1 cellular context compared by ENCODE assay signal in genomic region chr11:65213322-65214211, GRCh38.
TF ChIP-seq lines count a peak whose summit lies in the region.

No MANE protein-coding gene starts in this region.

TF ChIP-seq in WTC11, 78 proteins besides CTCF, POLR2A, EP300 and RAD21 (continued from another document):
- TF ChIP-seq ZNF281 (CRISPR knock-in tag; IDR thresholded peaks at IDR 0.05): peak; percentile 89; the same call in 1 of the 2 replicates
- peak; percentile 77 for TF ChIP-seq TEAD1 (CRISPR knock-in tag; IDR thresholded peaks at IDR 0.05)
- TF ChIP-seq, protein P1, sequence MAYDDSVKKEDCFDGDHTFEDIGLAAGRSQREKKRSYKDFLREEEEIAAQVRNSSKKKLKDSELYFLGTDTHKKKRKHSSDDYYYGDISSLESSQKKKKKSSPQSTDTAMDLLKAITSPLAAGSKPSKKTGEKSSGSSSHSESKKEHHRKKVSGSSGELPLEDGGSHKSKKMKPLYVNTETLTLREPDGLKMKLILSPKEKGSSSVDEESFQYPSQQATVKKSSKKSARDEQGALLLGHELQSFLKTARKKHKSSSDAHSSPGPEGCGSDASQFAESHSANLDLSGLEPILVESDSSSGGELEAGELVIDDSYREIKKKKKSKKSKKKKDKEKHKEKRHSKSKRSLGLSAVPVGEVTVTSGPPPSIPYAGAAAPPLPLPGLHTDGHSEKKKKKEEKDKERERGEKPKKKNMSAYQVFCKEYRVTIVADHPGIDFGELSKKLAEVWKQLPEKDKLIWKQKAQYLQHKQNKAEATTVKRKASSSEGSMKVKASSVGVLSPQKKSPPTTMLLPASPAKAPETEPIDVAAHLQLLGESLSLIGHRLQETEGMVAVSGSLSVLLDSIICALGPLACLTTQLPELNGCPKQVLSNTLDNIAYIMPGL (CRISPR knock-in tag; IDR thresholded peaks at IDR 0.05): no peak
- no peak for TF ChIP-seq TEAD4 (CRISPR knock-in tag; IDR thresholded peaks at IDR 0.05)
- TF ChIP-seq NR3C1 (CRISPR knock-in tag; conservative IDR thresholded peaks at IDR 0.05; ENCODE audit: low read depth): 0 out of 2 replicates have a peak, but pooled peaks have one; percentile 67
